Comparison of ENCODE assay signal across 17 cellular contexts in the genomic region with DNA sequence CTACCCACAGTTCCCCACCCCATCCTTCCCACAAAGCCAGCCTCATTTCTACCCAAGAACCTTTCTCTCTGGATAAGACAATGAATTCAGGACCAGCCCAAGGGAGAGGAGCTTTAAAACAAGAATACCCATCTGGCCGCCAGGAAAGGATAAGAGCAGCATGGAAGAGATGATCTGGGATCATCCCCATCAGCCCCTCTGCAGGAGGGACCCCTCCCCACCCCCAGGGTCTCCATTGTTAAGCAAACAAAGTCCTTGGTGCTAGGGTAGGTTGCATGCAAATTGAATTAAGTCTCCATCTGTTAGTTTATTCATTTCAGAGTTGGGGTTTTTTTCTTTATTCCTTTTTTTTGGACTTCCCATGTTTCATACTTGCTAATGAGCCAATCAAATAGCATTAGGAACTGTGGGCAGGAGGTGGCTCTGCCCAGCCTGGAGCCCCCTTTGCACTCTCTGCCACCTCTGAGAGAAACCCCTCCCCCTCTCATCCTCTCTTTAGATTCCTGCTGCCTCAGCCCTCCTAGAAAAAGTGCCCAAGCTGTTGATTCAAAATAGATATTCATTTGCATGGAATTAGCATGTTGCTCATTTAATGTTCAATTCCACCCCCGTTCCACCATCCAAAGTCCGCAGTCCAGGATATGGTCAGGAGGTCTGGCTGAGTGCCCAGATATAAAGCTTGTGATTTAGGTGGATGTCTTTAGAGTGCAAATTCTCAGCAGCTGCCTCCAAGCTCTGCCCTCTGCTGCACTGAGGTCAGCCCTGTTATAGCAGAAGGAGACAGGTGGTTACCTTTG.
DNase-seq lines count a peak whose midpoint lies in the region; ATAC-seq, FAIRE-seq and TF ChIP-seq lines count a peak whose summit lies in the region.
"Had no signal": no experiment of that assay in that cellular context is flagged by ENCODE, and none has a peak within 500 bp of the region (broad histone marks: within the 10 kb centered on the region; RNA-seq: fewer than 3 reads in every experiment).

No MANE protein-coding gene starts in this region.

- H3K27me3 ChIP-seq in liver (ENCODE audit: control insufficient read depth in 4 of 4, insufficient read depth in 4 of 4, low read length in 3 of 4) (peaks cover 0 to 3% (median 0%) of the 10 kb centered on the region in 4 donors), HepG2 (ENCODE audit: control insufficient read depth in 1 of 2, insufficient read depth in 2 of 2, low read length in 2 of 2) (no peaks in the 10 kb centered on the region), stomach (no peaks in the 10 kb centered on the region)

- peaks cover 0 to 6% (median 3%) of the 10 kb centered on the region in 4 donors for H3K9me3 ChIP-seq in liver (ENCODE audit: control insufficient read depth in 4 of 4, low read length in 3 of 4)
- no peaks in the 10 kb centered on the region for H3K9me3 ChIP-seq in HepG2 (ENCODE audit: low read length)
- H3K9me3 ChIP-seq in stomach, result peaks cover 0 to 4% (median 2%) of the 10 kb centered on the region in 4 donors

- H3K4me3 ChIP-seq in liver (ENCODE audit: low read depth in 1 of 3, low read length in 3 of 3) (no peak overlapping the region), HepG2 (replicated peaks in 1 of 3; ENCODE audit: insufficient read depth in 1 of 3, low read depth in 2 of 3, low read length in 3 of 3) (no peak overlapping the region), stomach (no peak overlapping the region)
- H3K4me3 ChIP-seq: coronary artery, GM12878 had no signal

- no peaks in the 10 kb centered on the region for H3K79me2 ChIP-seq in HepG2 (ENCODE audit: insufficient read depth, low read length)

- intact Hi-C loops in HepG2 (cut with micrococcal nuclease; ENCODE audit: unreplicated experiment) (no loop called here), stomach (cut with DNase I; ENCODE audit: low total_unique reads) (no loop called here)

- TF ChIP-seq EP300 in HepG2 (IDR thresholded peaks at IDR 0.05; ENCODE audit: low read depth in 2 of 2, low read length in 2 of 2) (no peak), HepG2 (CRISPR knock-in tag; IDR thresholded peaks at IDR 0.05; ENCODE audit: borderline replicate concordance) (no peak), stomach (IDR thresholded peaks at IDR 0.05) (no peak)

- no peak overlapping the region for H2AFZ ChIP-seq in HepG2 (ENCODE audit: low read length)

- DNase-seq in HepG2 (ENCODE audit: low spot score) (no peak), NCI-H69 (lab: John Stamatoyannopoulos, UW) (peak; percentile 95), glutamatergic neuron (no peak), stomach (peak; percentile 62), NCI-H2227 (lab: John Stamatoyannopoulos, UW; ENCODE audit: unreplicated experiment) (no peak)
- DNase-seq in activated CD4-positive, CD25-positive, alpha-beta regulatory T cell (lab: John Stamatoyannopoulos, UW), result no peak
- DNase-seq: activated T-cell treated with anti-CD3 and anti-CD28 coated beads, Interleukin-2, amount 50 U/mL, for 24 hours; amniotic stem cell; DND-41; stimulated activated naive CD8-positive, alpha-beta T cell treated with anti-CD3 and anti-CD28 coated beads, Interleukin-15, amount 100 ng/mL, for 72 hours had no signal

- TF ChIP-seq RAD21 in liver (IDR thresholded peaks at IDR 0.05), result no peak
- no peak for TF ChIP-seq RAD21 in HepG2 (CRISPR knock-in tag; IDR thresholded peaks at IDR 0.05)

- H3K9ac ChIP-seq in liver (ENCODE audit: low read depth in 1 of 2, low read length in 2 of 2), result no peak overlapping the region
- no peak overlapping the region for H3K9ac ChIP-seq in HepG2 (ENCODE audit: insufficient read depth, low read depth, low read length)

- BruUV-seq in HepG2 (replicated peaks; lab: Mats Ljungman, UMichigan), result no TSS peak

- H3K4me1 ChIP-seq in liver (ENCODE audit: control insufficient read depth in 4 of 4, insufficient read depth in 4 of 4, low read length in 3 of 4) (peaks cover 0 to 4% (median 0%) of the 10 kb centered on the region in 4 donors), HepG2 (ENCODE audit: insufficient read depth, low read length) (no peaks in the 10 kb centered on the region), stomach (peaks cover 0 to 12% (median 8%) of the 10 kb centered on the region in 4 donors)

- no peak overlapping the region for H3K27ac ChIP-seq in liver (ENCODE audit: low read depth in 1 of 2, low read length in 2 of 2)
- no peak overlapping the region for H3K27ac ChIP-seq in HepG2 (ENCODE audit: extremely low read length, insufficient read depth, low read length)
- H3K27ac ChIP-seq in stomach, result no peak overlapping the region
- H3K27ac ChIP-seq: coronary artery had no signal

- no peak for FAIRE-seq in HepG2 (lab: Jason Lieb, UNC)
- FAIRE-seq: GM12878, islet of Langerhans had no signal

- peak overlapping the region; percentile 78 for H3K27ac Mint-ChIP-seq in glutamatergic neuron (ENCODE audit: unreplicated experiment)
- H3K27ac Mint-ChIP-seq: activated T-cell treated with anti-CD3 and anti-CD28 coated beads, Interleukin-2, amount 50 U/mL, for 24 hours; stimulated activated naive CD8-positive, alpha-beta T cell treated with anti-CD3 and anti-CD28 coated beads, Interleukin-15, amount 100 ng/mL, for 72 hours; T-helper 1 cell treated with Interleukin-12 subunit alpha and Interleukin-12 subunit beta and Interleukin-4 antibody, amounts not matched to agents 30 μg/mL and 1 μg/mL, for 36 hours had no signal

- H3K9me3 Mint-ChIP-seq in glutamatergic neuron (ENCODE audit: unreplicated experiment), result peaks cover 5% of the 10 kb centered on the region
- H3K9me3 Mint-ChIP-seq: activated T-cell treated with anti-CD3 and anti-CD28 coated beads, Interleukin-2, amount 50 U/mL, for 24 hours; stimulated activated naive CD8-positive, alpha-beta T cell treated with anti-CD3 and anti-CD28 coated beads, Interleukin-15, amount 100 ng/mL, for 72 hours; T-helper 1 cell treated with Interleukin-12 subunit alpha and Interleukin-12 subunit beta and Interleukin-4 antibody, amounts not matched to agents 30 μg/mL and 1 μg/mL, for 36 hours had no signal

- no peak overlapping the region for H3K4me2 ChIP-seq in HepG2 (ENCODE audit: low read depth, low read length)

- in situ Hi-C loops in HepG2 (cut with HindIII; ENCODE audit: extremely low pct_ligation_motif_present, low pct_unique_long_range_greater_than_20kb), result no loop called here

- H3K36me3 ChIP-seq in liver (ENCODE audit: control insufficient read depth in 4 of 4, insufficient read depth in 3 of 4, low read depth in 1 of 4, low read length in 3 of 4), result no peaks in the 10 kb centered on the region
- H3K36me3 ChIP-seq in HepG2 (replicated peaks in 1 of 2; ENCODE audit: control insufficient read depth in 1 of 2, insufficient read depth in 2 of 2, low read length in 2 of 2), result no peaks in the 10 kb centered on the region
- no peaks in the 10 kb centered on the region for H3K36me3 ChIP-seq in stomach

- TF ChIP-seq POLR2A in HepG2 (IDR thresholded peaks at IDR 0.05; ENCODE audit: insufficient read depth in 1 of 2, low read depth in 2 of 2, low read length in 2 of 2) (no peak), stomach (IDR thresholded peaks at IDR 0.05) (no peak)

- H3K4me3 Mint-ChIP-seq in glutamatergic neuron (ENCODE audit: unreplicated experiment), result peak overlapping the region; percentile 5
- H3K4me3 Mint-ChIP-seq: activated T-cell treated with anti-CD3 and anti-CD28 coated beads, Interleukin-2, amount 50 U/mL, for 24 hours; stimulated activated naive CD8-positive, alpha-beta T cell treated with anti-CD3 and anti-CD28 coated beads, Interleukin-15, amount 100 ng/mL, for 72 hours; T-helper 1 cell treated with Interleukin-12 subunit alpha and Interleukin-12 subunit beta and Interleukin-4 antibody, amounts not matched to agents 30 μg/mL and 1 μg/mL, for 36 hours had no signal

- H3K36me3 Mint-ChIP-seq in glutamatergic neuron (ENCODE audit: unreplicated experiment), result no peaks in the 10 kb centered on the region

- CTCF ChIA-PET in HepG2 (lab: Yijun Ruan, JAX; ENCODE audit: low intra/inter-chr PET ratio, low total read pairs), result no interaction called here

- ATAC-seq in HepG2 (no peak), GM19452 (IDR thresholded peaks at IDR 0.05; ENCODE audit: unreplicated experiment) (no peak)
- ATAC-seq: GM12878; sciatic nerve; stimulated activated naive CD8-positive, alpha-beta T cell treated with anti-CD3 and anti-CD28 coated beads, Interleukin-15, amount 100 ng/mL, for 72 hours had no signal

- H3K4me1 Mint-ChIP-seq in glutamatergic neuron (ENCODE audit: low read depth, unreplicated experiment), result peaks cover 36% of the 10 kb centered on the region
- H3K4me1 Mint-ChIP-seq: stimulated activated naive CD8-positive, alpha-beta T cell treated with anti-CD3 and anti-CD28 coated beads, Interleukin-15, amount 100 ng/mL, for 72 hours had no signal

- POLR2A ChIA-PET in HepG2 (lab: Yijun Ruan, JAX), result no interaction called here

- no peaks in the 10 kb centered on the region for H4K20me1 ChIP-seq in HepG2 (ENCODE audit: insufficient read depth, low read length)

- H3K27me3 Mint-ChIP-seq in glutamatergic neuron (ENCODE audit: unreplicated experiment), result no peaks in the 10 kb centered on the region

- no peak for TF ChIP-seq CTCF in liver (IDR thresholded peaks at IDR 0.05; ENCODE audit: low read depth, low read length, missing input control)
- no peak for TF ChIP-seq CTCF in HepG2 (CRISPR knock-in tag; IDR thresholded peaks at IDR 0.05)
- no peak for TF ChIP-seq CTCF in glutamatergic neuron (IDR thresholded peaks at IDR 0.05; ENCODE audit: partially characterized antibody, unreplicated experiment)
- TF ChIP-seq CTCF in stomach (IDR thresholded peaks at IDR 0.05), result no peak

- WGBS in liver, result 26% methylated on average over 3 of the region's 3 CpGs
- 0% methylated on average over 3 of the region's 3 CpGs for WGBS in HepG2 (ENCODE audit: low lambda C conversion rate)
- 27 to 48% (median 39%) methylated on average over 3 of the region's 3 CpGs for WGBS in stomach, 5 donors

TF ChIP-seq in liver, 16 proteins besides CTCF, POLR2A, EP300 and RAD21 (continues in another document):
- TF ChIP-seq EGR1 (IDR thresholded peaks at IDR 0.05; ENCODE audit: low read depth in 2 of 2) (no peak), HNF4G (IDR thresholded peaks at IDR 0.05) (peak; percentile 62), FOXA2 (IDR thresholded peaks at IDR 0.05) (no peak), TAF1 (conservative IDR thresholded peaks at IDR 0.05) (no peak), YY1 (IDR thresholded peaks at IDR 0.05) (no peak)
- TF ChIP-seq, protein P1, sequence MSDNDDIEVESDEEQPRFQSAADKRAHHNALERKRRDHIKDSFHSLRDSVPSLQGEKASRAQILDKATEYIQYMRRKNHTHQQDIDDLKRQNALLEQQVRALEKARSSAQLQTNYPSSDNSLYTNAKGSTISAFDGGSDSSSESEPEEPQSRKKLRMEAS (IDR thresholded peaks at IDR 0.05), result no peak

TF ChIP-seq in HepG2, 621 proteins besides CTCF, POLR2A, EP300 and RAD21 (continues in another document):
- TF ChIP-seq ZSCAN21 (CRISPR knock-in tag; IDR thresholded peaks at IDR 0.05; ENCODE audit: borderline replicate concordance), result no peak
- TF ChIP-seq, protein P2, sequence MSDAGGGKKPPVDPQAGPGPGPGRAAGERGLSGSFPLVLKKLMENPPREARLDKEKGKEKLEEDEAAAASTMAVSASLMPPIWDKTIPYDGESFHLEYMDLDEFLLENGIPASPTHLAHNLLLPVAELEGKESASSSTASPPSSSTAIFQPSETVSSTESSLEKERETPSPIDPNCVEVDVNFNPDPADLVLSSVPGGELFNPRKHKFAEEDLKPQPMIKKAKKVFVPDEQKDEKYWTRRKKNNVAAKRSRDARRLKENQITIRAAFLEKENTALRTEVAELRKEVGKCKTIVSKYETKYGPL (CRISPR knock-in tag; IDR thresholded peaks at IDR 0.05), result no peak

Comparison
In these comparisons a context has a peak if more than half of its experiments do, and no peak if none do; other contexts are left out.
1. DNase-seq: peak in NCI-H69 (single experiment) and stomach (single experiment); none in HepG2 (single experiment), glutamatergic neuron (single experiment), activated CD4-positive, CD25-positive, alpha-beta regulatory T cell (0 of 4) and NCI-H2227 (single experiment).